Comparison of ENCODE assay signal across 23 cellular contexts in the genomic region with DNA sequence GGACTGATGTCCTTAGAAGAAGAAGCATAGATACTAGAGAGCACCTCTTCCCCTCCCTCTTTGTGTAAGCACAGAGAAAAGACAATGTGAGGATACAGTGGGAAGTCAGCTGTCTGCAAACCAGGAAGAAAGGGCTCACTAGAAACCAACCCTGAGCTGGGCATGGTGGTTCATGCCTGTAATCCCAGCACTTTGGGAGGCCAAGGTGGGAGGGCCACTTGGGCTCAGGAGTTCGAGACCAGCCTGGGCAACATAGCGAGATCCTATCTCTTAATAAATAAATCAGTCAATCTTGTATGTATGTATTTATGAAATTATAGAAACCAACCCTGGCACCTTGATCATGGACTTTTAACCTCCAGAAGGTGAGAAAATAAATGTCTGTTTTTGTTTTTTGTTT.
"Had no signal": no experiment of that assay in that cellular context is flagged by ENCODE, and none has a peak within 500 bp of the region (broad histone marks: within the 10 kb centered on the region; RNA-seq: fewer than 3 reads in every experiment).

No MANE protein-coding gene starts in this region.

- H3K27ac ChIP-seq: coronary artery, dorsolateral prefrontal cortex, esophagus muscularis mucosa, foreskin keratinocyte, gastroesophageal sphincter, heart left ventricle, hepatocyte, left lung, lower lobe of right lung had no signal

- H2AFZ ChIP-seq: hepatocyte had no signal

- H3K4me3 ChIP-seq: coronary artery, dorsolateral prefrontal cortex, esophagus muscularis mucosa, gastroesophageal sphincter, heart left ventricle, hepatocyte, left lung, lower lobe of right lung, mucosa of descending colon had no signal

- H3K4me1 ChIP-seq: gastroesophageal sphincter, heart left ventricle, left lung, lower lobe of right lung had no signal

- H3K4me1 Mint-ChIP-seq: mesothelial cell of epicardium; naive B cell; naive thymus-derived CD8-positive, alpha-beta T cell had no signal

- H3K36me3 ChIP-seq: esophagus muscularis mucosa, gastroesophageal sphincter, heart left ventricle, left lung, lower lobe of right lung had no signal

- H3K27me3 ChIP-seq: foreskin keratinocyte had no signal

- H3K9me3 ChIP-seq: left lung, lower lobe of right lung, mucosa of descending colon had no signal

- H3K36me3 Mint-ChIP-seq: mesothelial cell of epicardium; naive thymus-derived CD8-positive, alpha-beta T cell had no signal

- H3K27ac Mint-ChIP-seq: mesothelial cell of epicardium; naive B cell; naive thymus-derived CD8-positive, alpha-beta T cell had no signal

- ATAC-seq: foreskin keratinocyte; gastroesophageal sphincter; heart left ventricle; left cardiac atrium; left lung; left ventricle myocardium superior; lower lobe of right lung; mucosa of descending colon; naive thymus-derived CD8-positive, alpha-beta T cell had no signal

- H3K4me2 ChIP-seq: hepatocyte had no signal

- H3K9me3 Mint-ChIP-seq: mesothelial cell of epicardium; naive B cell; naive thymus-derived CD8-positive, alpha-beta T cell had no signal

- DNase-seq: dermis blood vessel endothelial cell; dorsolateral prefrontal cortex; effector CD4-positive, alpha-beta T cell; effector memory CD4-positive, alpha-beta T cell; foreskin keratinocyte; heart left ventricle; kidney; left cardiac atrium; left lung; left ventricle myocardium superior; lower lobe of right lung; mesenchymal stem cell; mucosa of descending colon; naive B cell; naive thymus-derived CD8-positive, alpha-beta T cell had no signal

- H3K79me2 ChIP-seq: hepatocyte had no signal

- H3K4me3 Mint-ChIP-seq: mesothelial cell of epicardium; naive B cell; naive thymus-derived CD8-positive, alpha-beta T cell had no signal

- FAIRE-seq: colon, frontal cortex, islet of Langerhans, kidney had no signal
